In genomic region chr22:50293441-50294318, GRCh38 we compare ENCODE assay signal across 8 cellular contexts. TPM values are rescaled to one million over a fixed set of nuclear protein-coding genes. Genes with fewer than 3 reads are reported as not detected.
A peak's percentile ranks its signal among the peaks of the same experiment; 100 is the strongest.
DNase-seq lines count a peak whose midpoint lies in the region; ATAC-seq lines count a peak whose summit lies in the region.

No MANE protein-coding gene starts in this region.

- H3K4me1 Mint-ChIP-seq in memory B cell: peaks cover 24% of the 10 kb centered on the region

- H3K36me3 Mint-ChIP-seq in memory B cell: no peaks in the 10 kb centered on the region

- no peak overlapping the region for H3K4me3 Mint-ChIP-seq in memory B cell

- H3K9me3 ChIP-seq in BLaER1 (no peaks in the 10 kb centered on the region), duodenal mucosa (ENCODE audit: control insufficient read depth in 1 of 2, low read length in 2 of 2) (no peaks in the 10 kb centered on the region), aorta (ENCODE audit: control insufficient read depth, low read length) (no peaks in the 10 kb centered on the region)

- H3K4me2 ChIP-seq in BLaER1: peak overlapping the region; percentile 100

- peaks cover 12% of the 10 kb centered on the region for H3K27me3 Mint-ChIP-seq in memory B cell

- H4K20me1 ChIP-seq in BLaER1: peaks cover 100% of the 10 kb centered on the region

- DNase-seq in NCI-H226 (peak; percentile 85), memory B cell (ENCODE audit: low spot score in 2 of 2) (no peak), aorta (peak; percentile 87 to 93), SKM-1 treated with dmso at 0.1 percent for 144 hours (lab: John Stamatoyannopoulos, UW; ENCODE audit: unreplicated experiment) (no peak), pons (ENCODE audit: low spot score) (no peak)
- no peak for DNase-seq in effector CD4-positive, alpha-beta T cell

- no peak overlapping the region for H3K27ac Mint-ChIP-seq in memory B cell

- ATAC-seq in memory B cell (ENCODE audit: low read depth): peak; percentile 30
- peak; percentile 85 for ATAC-seq in aorta (ENCODE audit: low FRiP score)

- no peaks in the 10 kb centered on the region for H3K9me3 Mint-ChIP-seq in memory B cell

- H3K27me3 ChIP-seq in BLaER1 (no peaks in the 10 kb centered on the region), duodenal mucosa (ENCODE audit: control insufficient read depth in 1 of 2, insufficient read depth in 2 of 2, low read length in 2 of 2) (no peaks in the 10 kb centered on the region), aorta (ENCODE audit: control insufficient read depth in 1 of 2, insufficient read depth in 2 of 2, low read length in 1 of 2) (no peaks in the 10 kb centered on the region)

- WGBS in aorta, 2 donors: 4 to 9% methylated on average over 34 to 42 of the region's 42 CpGs

- H3K4me1 ChIP-seq in BLaER1: peaks cover 99% of the 10 kb centered on the region
- peaks cover 49 to 51% of the 10 kb centered on the region in 2 donors for H3K4me1 ChIP-seq in duodenal mucosa (ENCODE audit: control insufficient read depth in 1 of 2, insufficient read depth in 2 of 2, low read length in 2 of 2)
- no peaks in the 10 kb centered on the region for H3K4me1 ChIP-seq in aorta (ENCODE audit: control insufficient read depth in 1 of 2, insufficient read depth in 2 of 2, low read length in 2 of 2)

- peak overlapping the region; percentile 58 for H3K4me3 ChIP-seq in BLaER1
- peak overlapping the region; percentile 40 to 45 for H3K4me3 ChIP-seq in duodenal mucosa (ENCODE audit: low read depth in 1 of 2, low read length in 2 of 2)
- H3K4me3 ChIP-seq in aorta (ENCODE audit: low read length in 2 of 2): no peak overlapping the region

- H3K36me3 ChIP-seq in BLaER1 (peaks cover 35% of the 10 kb centered on the region), duodenal mucosa (ENCODE audit: control insufficient read depth in 1 of 2, insufficient read depth in 2 of 2, low read length in 2 of 2) (peaks cover 20 to 34% of the 10 kb centered on the region in 2 donors), aorta (ENCODE audit: control insufficient read depth in 1 of 2, insufficient read depth in 2 of 2, low read length in 1 of 2) (no peaks in the 10 kb centered on the region)

- peak overlapping the region; percentile 73 for H3K27ac ChIP-seq in BLaER1
- H3K27ac ChIP-seq in duodenal mucosa (ENCODE audit: low read depth, low read length): peak overlapping the region; percentile 83
- peak overlapping the region; percentile 1 to 90 for H3K27ac ChIP-seq in aorta (ENCODE audit: low read depth in 1 of 2, low read length in 2 of 2)

- intact Hi-C loops in aorta (cut with DNase I): loop anchor here in 1 of 2 donors (1.0 kb wide), 1 partner anchor 12 kb away; no protein-coding TSS in a partner anchor

- H3K9ac ChIP-seq in BLaER1: peak overlapping the region; percentile 75
- H3K9ac ChIP-seq in duodenal mucosa (ENCODE audit: low read depth in 1 of 2, low read length in 2 of 2): peak overlapping the region; percentile 49 to 65

RNA-seq across cellular contexts. Expression of gene PLXNB2, which starts 13.8 kb away (rescaled TPM):
- total RNA-seq in aorta: 100 to 1,000 TPM; 139 to 210 TPM
- polyA plus RNA-seq in aorta: 100 to 1,000 TPM in 1 of 2 donors, 10 to 100 TPM in 1; 46.0 to 214 TPM

RNA-seq across cellular contexts. Expression of gene MAPK11, which starts 23.5 kb away (rescaled TPM):
- total RNA-seq in aorta: 10 to 100 TPM; 10.7 to 23.2 TPM
- 10 to 100 TPM in 1 of 2 donors, under 1 TPM in 1; 0.13 to 14.9 TPM for polyA plus RNA-seq in aorta

RNA-seq across cellular contexts. Expression of gene MAPK12, which starts 32.2 kb away (rescaled TPM):
- total RNA-seq in aorta: 10 to 100 TPM in 1 of 2 donors, 1 to 10 TPM in 1; 9.2 to 22.9 TPM
- polyA plus RNA-seq in aorta: 10 to 100 TPM in 1 of 2 donors, 1 to 10 TPM in 1; 1.6 to 19.0 TPM

RNA-seq across cellular contexts. Expression of gene DENND6B, which starts 33.1 kb away (rescaled TPM):
- total RNA-seq in aorta: 1 to 10 TPM; 2.3 to 7.0 TPM
- 1 to 10 TPM in 1 of 2 donors, under 1 TPM in 1; 0.25 to 7.5 TPM for polyA plus RNA-seq in aorta

RNA-seq across cellular contexts. Expression of gene HDAC10, which starts 42.6 kb away (rescaled TPM):
- 10 to 100 TPM; 19.8 to 47.8 TPM for total RNA-seq in aorta
- polyA plus RNA-seq in aorta: 10 to 100 TPM in 1 of 2 donors, 1 to 10 TPM in 1; 5.5 to 57.3 TPM

Comparison
In these comparisons a context has a peak if more than half of its experiments do, and no peak if none do; other contexts are left out.
1. H3K4me3 ChIP-seq: peak in BLaER1 (single experiment) and duodenal mucosa (2 of 2); none in aorta (0 of 2).
2. DNase-seq: peak in NCI-H226 (single experiment) and aorta (2 of 2); none in memory B cell (0 of 2), SKM-1 treated with dmso at 0.1 percent for 144 hours (single experiment), effector CD4-positive, alpha-beta T cell (single experiment) and pons (single experiment).
3. Peak in every context shown above with its lines, with median percentiles within 50 percentile points of each other: H3K27ac ChIP-seq.